In the genomic region with DNA sequence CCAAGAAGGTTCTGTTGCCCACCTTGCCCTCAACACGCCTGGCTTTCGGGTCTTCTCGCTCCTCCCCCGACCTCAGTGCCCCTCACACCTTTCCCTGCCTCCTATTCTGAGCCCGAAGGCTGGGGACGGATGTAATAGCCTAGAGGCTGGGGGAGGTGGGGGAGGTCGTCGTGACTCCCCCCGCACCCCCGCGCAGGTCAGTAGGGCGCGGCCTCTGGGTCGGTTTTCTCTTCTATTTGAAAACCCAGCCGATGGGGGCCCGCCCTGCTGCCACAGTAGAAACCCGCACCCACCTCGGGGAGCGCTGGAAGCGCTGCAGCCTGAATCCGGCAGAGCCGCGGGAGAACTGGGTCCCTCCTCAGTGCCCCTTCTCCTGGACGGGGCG, we compare ENCODE assay signal across 10 cellular contexts. TPM values are rescaled to one million over a fixed set of nuclear protein-coding genes. Genes with fewer than 3 reads are reported as not detected.
DNase-seq lines count a peak whose midpoint lies in the region; ATAC-seq, FAIRE-seq and TF ChIP-seq lines count a peak whose summit lies in the region.
"Had no signal": no experiment of that assay in that cellular context is flagged by ENCODE, and none has a peak within 500 bp of the region (broad histone marks: within the 10 kb centered on the region; RNA-seq: fewer than 3 reads in every experiment).

No MANE protein-coding gene starts in this region.

- peaks cover 42% of the 10 kb centered on the region for H3K4me1 Mint-ChIP-seq in endodermal cell
- peaks cover 10 to 14% of the 10 kb centered on the region in 2 donors for H3K4me1 Mint-ChIP-seq in natural killer cell treated with Interleukin-12 subunit alpha and Interleukin-12 subunit beta and Interleukin-15 and Interleukin-18, amount 100 ng/mL, for 72 hours (ENCODE audit: low read depth in 2 of 2)

- H3K36me3 Mint-ChIP-seq in endodermal cell (ENCODE audit: low read depth): no peaks in the 10 kb centered on the region
- no peaks in the 10 kb centered on the region for H3K36me3 Mint-ChIP-seq in natural killer cell treated with Interleukin-12 subunit alpha and Interleukin-12 subunit beta and Interleukin-15 and Interleukin-18, amount 100 ng/mL, for 72 hours

- H3K4me3 Mint-ChIP-seq in endodermal cell: peak overlapping the region; percentile 96
- peak overlapping the region; percentile 77 for H3K4me3 Mint-ChIP-seq in natural killer cell treated with Interleukin-12 subunit alpha and Interleukin-12 subunit beta and Interleukin-15 and Interleukin-18, amount 100 ng/mL, for 72 hours

- TF ChIP-seq POLR2A in uterus (IDR thresholded peaks at IDR 0.05): no peak

- H3K4me1 ChIP-seq in cardiac muscle cell (ENCODE audit: low read depth): peaks cover 47% of the 10 kb centered on the region
- H3K4me1 ChIP-seq in endodermal cell (ENCODE audit: control insufficient read depth, insufficient read depth, low read length): peaks cover 12% of the 10 kb centered on the region
- peaks cover 0 to 8% of the 10 kb centered on the region in 2 donors for H3K4me1 ChIP-seq in uterus

- H3K4me3 ChIP-seq in cardiac muscle cell: peak overlapping the region; percentile 99
- peak overlapping the region; percentile 81 for H3K4me3 ChIP-seq in endodermal cell (ENCODE audit: low read length)
- H3K4me3 ChIP-seq in uterus: peak overlapping the region; percentile 48 to 95

- H3K9ac ChIP-seq in endodermal cell (ENCODE audit: extremely low read depth, low read length, poor library complexity, severe bottlenecking): peak overlapping the region; percentile 70

- H3K9me3 ChIP-seq in cardiac muscle cell (ENCODE audit: low read depth): no peaks in the 10 kb centered on the region
- H3K9me3 ChIP-seq in endodermal cell (ENCODE audit: control insufficient read depth, low read length): no peaks in the 10 kb centered on the region
- H3K9me3 ChIP-seq in uterus: no peaks in the 10 kb centered on the region

- FAIRE-seq in GM19239 (lab: Jason Lieb, UNC): no peak

- H3K27ac ChIP-seq in cardiac muscle cell: peak overlapping the region; percentile 99
- H3K27ac ChIP-seq in endodermal cell (ENCODE audit: low read depth, low read length): no peak overlapping the region
- H3K27ac ChIP-seq in uterus: peak overlapping the region; percentile 97 to 98

- H3K27me3 Mint-ChIP-seq in endodermal cell (ENCODE audit: insufficient read depth): no peaks in the 10 kb centered on the region
- H3K27me3 Mint-ChIP-seq in natural killer cell treated with Interleukin-12 subunit alpha and Interleukin-12 subunit beta and Interleukin-15 and Interleukin-18, amount 100 ng/mL, for 72 hours: peaks cover 3 to 7% of the 10 kb centered on the region in 2 donors

- intact Hi-C loops in cardiac septum (cut with DNase I) (no loop called here), uterus (cut with DNase I; ENCODE audit: low total_unique reads) (no loop called here), left colon (cut with DNase I, micrococcal nuclease) (no loop called here)

- WGBS in endodermal cell (ENCODE audit: insufficient coverage in 1 of 2, insufficient read length in 1 of 2), 2 experiments: 12 to 16% methylated on average over 11 to 25 of the region's 25 CpGs

- ATAC-seq in natural killer cell treated with Interleukin-12 subunit alpha and Interleukin-12 subunit beta and Interleukin-15 and Interleukin-18, amount 100 ng/mL, for 72 hours: no peak
- ATAC-seq in left colon (no peak), GM19328 (IDR thresholded peaks at IDR 0.05; ENCODE audit: unreplicated experiment) (no peak)

- H3K27me3 ChIP-seq in cardiac muscle cell: no peaks in the 10 kb centered on the region
- no peaks in the 10 kb centered on the region for H3K27me3 ChIP-seq in endodermal cell (ENCODE audit: control insufficient read depth, insufficient read depth, low read length, poor library complexity, severe bottlenecking)
- H3K27me3 ChIP-seq in uterus: no peaks in the 10 kb centered on the region

- H3K9me3 Mint-ChIP-seq in endodermal cell: no peaks in the 10 kb centered on the region
- no peaks in the 10 kb centered on the region for H3K9me3 Mint-ChIP-seq in natural killer cell treated with Interleukin-12 subunit alpha and Interleukin-12 subunit beta and Interleukin-15 and Interleukin-18, amount 100 ng/mL, for 72 hours

- TF ChIP-seq CTCF in cardiac muscle cell (IDR thresholded peaks at IDR 0.05; ENCODE audit: low read depth, low read length): no peak
- TF ChIP-seq CTCF in endodermal cell (conservative IDR thresholded peaks at IDR 0.05): no peak
- no peak for TF ChIP-seq CTCF in uterus (IDR thresholded peaks at IDR 0.05)

- DNase-seq in cardiac muscle cell (ENCODE audit: low read depth in 1 of 2, low spot score in 1 of 2): peak in 1 of 2 donors; percentile 37
- DNase-seq in cardiac septum (ENCODE audit: low spot score): no peak
- peak; percentile 80 for DNase-seq in endodermal cell
- no peak for DNase-seq in natural killer cell treated with Interleukin-12 subunit alpha and Interleukin-12 subunit beta and Interleukin-15 and Interleukin-18, amount 100 ng/mL, for 72 hours (ENCODE audit: low spot score)
- peak; percentile 31 to 43 for DNase-seq in uterus
- DNase-seq in left colon: no peak
- DNase-seq in GM19239 (ENCODE audit: insufficient read length, low spot score): no peak
- DNase-seq: DMS153, NCI-H2029 treated with DMSO at 0.1 percent for 48 hours had no signal

- H3K27ac Mint-ChIP-seq in endodermal cell: peak overlapping the region; percentile 96
- no peak overlapping the region for H3K27ac Mint-ChIP-seq in natural killer cell treated with Interleukin-12 subunit alpha and Interleukin-12 subunit beta and Interleukin-15 and Interleukin-18, amount 100 ng/mL, for 72 hours

- H3K36me3 ChIP-seq in cardiac muscle cell (no peaks in the 10 kb centered on the region), endodermal cell (ENCODE audit: control insufficient read depth, insufficient read depth, low read length) (no peaks in the 10 kb centered on the region), uterus (no peaks in the 10 kb centered on the region)

RNA-seq across cellular contexts. Expression of gene RBPMS2, which starts 1.0 kb away (rescaled TPM):
- 18.4 and 35.4 TPM in 2 replicates for total RNA-seq in cardiac muscle cell
- polyA plus RNA-seq in cardiac muscle cell: 213 and 223 TPM in 2 replicates
- total RNA-seq in cardiac septum: 242 TPM
- 100 to 1,000 TPM in 1 of 2 donors, 10 to 100 TPM in 1; 86.0 to 131 TPM for total RNA-seq in endodermal cell
- polyA plus RNA-seq in endodermal cell (2013, experiment 1 of 2): 59.9 TPM
- 49.6 TPM for polyA plus RNA-seq in endodermal cell (2013, experiment 2 of 2)
- 1 to 10 TPM in 1 of 2 donors, under 1 TPM in 1; 0.33 to 1.7 TPM for total RNA-seq in natural killer cell treated with Interleukin-12 subunit alpha and Interleukin-12 subunit beta and Interleukin-15 and Interleukin-18, amount 100 ng/mL, for 72 hours
- 10 to 100 TPM in 1 of 4 donors, 1 to 10 TPM in 3; 1.5 to 58.4 (median 6.4) TPM for total RNA-seq in uterus
- 10 to 100 TPM in 1 of 2 donors, 1 to 10 TPM in 1; 1.0 to 15.4 TPM for total RNA-seq in left colon

RNA-seq across cellular contexts. Expression of gene PIF1, which starts 49.1 kb away (rescaled TPM):
- total RNA-seq in cardiac muscle cell (3.5 and 70.9 TPM in 2 replicates), cardiac septum (1.6 TPM), endodermal cell (10 to 100 TPM; 60.7 to 64.6 TPM), uterus (1 to 10 TPM in 1 of 4 donors, under 1 TPM in 2, not detected in 1; 0.24 to 5.5 (median 0.29) TPM), left colon (1 to 10 TPM; 2.2 to 6.0 TPM)
- 7.4 and 49.0 TPM in 2 replicates for polyA plus RNA-seq in cardiac muscle cell
- polyA plus RNA-seq in endodermal cell (2013, experiment 1 of 2): 46.2 TPM
- 44.8 TPM for polyA plus RNA-seq in endodermal cell (2013, experiment 2 of 2)
- total RNA-seq in natural killer cell treated with Interleukin-12 subunit alpha and Interleukin-12 subunit beta and Interleukin-15 and Interleukin-18, amount 100 ng/mL, for 72 hours: 10 to 100 TPM; 24.7 to 91.9 TPM

Comparison
In these comparisons a context has a peak if more than half of its experiments do, and no peak if none do; other contexts are left out.
1. DNase-seq: peak in endodermal cell (single experiment) and uterus (2 of 2); none in cardiac septum (single experiment), natural killer cell treated with Interleukin-12 subunit alpha and Interleukin-12 subunit beta and Interleukin-15 and Interleukin-18, amount 100 ng/mL, for 72 hours (single experiment), left colon (0 of 2) and GM19239 (single experiment).
2. Peak in every context shown above with its lines, with median percentiles within 50 percentile points of each other: H3K4me3 ChIP-seq.